Comparison of ENCODE assay signal across 8 cellular contexts in genomic region chr3:14126017-14126902, GRCh38.
A peak's percentile ranks its signal among the peaks of the same experiment; 100 is the strongest.
DNase-seq lines count a peak whose midpoint lies in the region; ATAC-seq and TF ChIP-seq lines count a peak whose summit lies in the region.

No MANE protein-coding gene starts in this region.

- H3K36me3 Mint-ChIP-seq in nephron (ENCODE audit: low read depth) = peaks cover 36% of the 10 kb centered on the region

- H2AFZ ChIP-seq in MM.1S (ENCODE audit: low read length) = no peak overlapping the region

- peaks cover 51% of the 10 kb centered on the region for H3K4me1 Mint-ChIP-seq in nephron

- no peaks in the 10 kb centered on the region for H3K9me3 ChIP-seq in BLaER1
- no peaks in the 10 kb centered on the region for H3K9me3 ChIP-seq in MM.1S (replicated peaks; ENCODE audit: insufficient read depth, low read length)
- no peaks in the 10 kb centered on the region for H3K9me3 ChIP-seq in duodenal mucosa (ENCODE audit: control insufficient read depth in 1 of 2, low read length in 2 of 2)

- H3K27me3 ChIP-seq in BLaER1 (no peaks in the 10 kb centered on the region), MM.1S (replicated peaks; ENCODE audit: insufficient read depth, low read length) (no peaks in the 10 kb centered on the region), duodenal mucosa (ENCODE audit: control insufficient read depth in 1 of 2, insufficient read depth in 2 of 2, low read length in 2 of 2) (no peaks in the 10 kb centered on the region)

- H3K4me3 ChIP-seq in BLaER1 (peak overlapping the region; percentile 90), MM.1S (ENCODE audit: low read length) (peak overlapping the region; percentile 98), duodenal mucosa (ENCODE audit: low read depth in 1 of 2, low read length in 2 of 2) (peak overlapping the region; percentile 92 to 94)

- H3F3A ChIP-seq in MM.1S (ENCODE audit: insufficient read depth, low read length) = peaks cover 42% of the 10 kb centered on the region

- no peaks in the 10 kb centered on the region for H3K9me2 ChIP-seq in MM.1S (replicated peaks; ENCODE audit: insufficient read depth, low read length)

- ATAC-seq in HG03280 (IDR thresholded peaks at IDR 0.05; ENCODE audit: unreplicated experiment) = no peak

- no peaks in the 10 kb centered on the region for H3K9me3 Mint-ChIP-seq in nephron

- no peak for TF ChIP-seq CTCF in MM.1S (IDR thresholded peaks at IDR 0.05; ENCODE audit: low read length)
- no peak for TF ChIP-seq CTCF in nephron (IDR thresholded peaks at IDR 0.05; ENCODE audit: unreplicated experiment in 3 of 3)

- H3K9ac ChIP-seq in BLaER1 (peak overlapping the region; percentile 90), MM.1S (ENCODE audit: low read length) (peak overlapping the region; percentile 96), duodenal mucosa (ENCODE audit: low read depth in 1 of 2, low read length in 2 of 2) (peak overlapping the region; percentile 94 to 95)

- H3K27ac ChIP-seq in BLaER1 (peak overlapping the region; percentile 93), MM.1S (ENCODE audit: low read length) (peak overlapping the region; percentile 99; the same call in 1 of the 2 replicates), duodenal mucosa (ENCODE audit: low read depth, low read length) (peak overlapping the region; percentile 88)

- H3K27ac Mint-ChIP-seq in nephron = peak overlapping the region; percentile 92 to 98 (median 95)

- H3K4me2 ChIP-seq in BLaER1 (peak overlapping the region; percentile 90), MM.1S (ENCODE audit: low read depth, low read length) (peak overlapping the region; percentile 92)

- DNase-seq in MM.1S = no peak
- no peak for DNase-seq in NCI-H524 (lab: John Stamatoyannopoulos, UW)
- no peak for DNase-seq in C1 segment of cervical spinal cord (lab: John Stamatoyannopoulos, UW)
- no peak for DNase-seq in kidney glomerular epithelial cell (lab: John Stamatoyannopoulos, UW)

- peaks cover 57% of the 10 kb centered on the region for H4K20me1 ChIP-seq in BLaER1
- no peaks in the 10 kb centered on the region for H4K20me1 ChIP-seq in MM.1S (ENCODE audit: insufficient read depth, low read length)

- H3K4me1 ChIP-seq in BLaER1 (peaks cover 33% of the 10 kb centered on the region), MM.1S (ENCODE audit: low read length) (peaks cover 35% of the 10 kb centered on the region), duodenal mucosa (ENCODE audit: control insufficient read depth in 1 of 2, insufficient read depth in 2 of 2, low read length in 2 of 2) (peaks cover 23 to 34% of the 10 kb centered on the region in 2 donors)

- peak overlapping the region; percentile 99 to 100 (median 100) for H3K4me3 Mint-ChIP-seq in nephron

- H3K79me2 ChIP-seq in MM.1S (ENCODE audit: low read length) = peaks cover 63% of the 10 kb centered on the region

- peaks cover 58% of the 10 kb centered on the region for H3K36me3 ChIP-seq in BLaER1
- peaks cover 26% of the 10 kb centered on the region for H3K36me3 ChIP-seq in MM.1S (replicated peaks; ENCODE audit: insufficient read depth, low read length)
- peaks cover 27 to 52% of the 10 kb centered on the region in 2 donors for H3K36me3 ChIP-seq in duodenal mucosa (ENCODE audit: control insufficient read depth in 1 of 2, insufficient read depth in 2 of 2, low read length in 2 of 2)

- H3K27me3 Mint-ChIP-seq in nephron (ENCODE audit: low read depth) = peaks cover 4% of the 10 kb centered on the region
